ENCODE assay signal across 1 cellular context in the genomic region with DNA sequence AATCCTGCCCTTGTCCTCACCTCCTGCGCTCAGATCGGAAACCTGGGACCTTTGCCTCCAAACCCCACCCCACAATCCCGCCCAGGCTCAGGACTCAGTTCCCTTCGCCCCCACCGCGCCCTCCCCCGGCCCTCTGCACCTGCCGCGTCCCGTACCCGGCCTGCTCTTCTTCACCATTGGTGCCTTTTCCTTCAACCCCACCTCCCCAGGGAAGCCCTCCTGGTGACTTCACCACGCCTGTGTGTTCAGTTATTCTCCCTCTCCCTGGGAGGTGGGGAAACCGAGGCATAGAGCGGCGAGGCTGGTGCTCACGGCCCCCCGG.
TF ChIP-seq lines count a peak whose summit lies in the region.

No MANE protein-coding gene starts in this region.

TF ChIP-seq in GM23338, 12 proteins besides CTCF, POLR2A, EP300 and RAD21 (continued from another document):
- TF ChIP-seq, protein P1, sequence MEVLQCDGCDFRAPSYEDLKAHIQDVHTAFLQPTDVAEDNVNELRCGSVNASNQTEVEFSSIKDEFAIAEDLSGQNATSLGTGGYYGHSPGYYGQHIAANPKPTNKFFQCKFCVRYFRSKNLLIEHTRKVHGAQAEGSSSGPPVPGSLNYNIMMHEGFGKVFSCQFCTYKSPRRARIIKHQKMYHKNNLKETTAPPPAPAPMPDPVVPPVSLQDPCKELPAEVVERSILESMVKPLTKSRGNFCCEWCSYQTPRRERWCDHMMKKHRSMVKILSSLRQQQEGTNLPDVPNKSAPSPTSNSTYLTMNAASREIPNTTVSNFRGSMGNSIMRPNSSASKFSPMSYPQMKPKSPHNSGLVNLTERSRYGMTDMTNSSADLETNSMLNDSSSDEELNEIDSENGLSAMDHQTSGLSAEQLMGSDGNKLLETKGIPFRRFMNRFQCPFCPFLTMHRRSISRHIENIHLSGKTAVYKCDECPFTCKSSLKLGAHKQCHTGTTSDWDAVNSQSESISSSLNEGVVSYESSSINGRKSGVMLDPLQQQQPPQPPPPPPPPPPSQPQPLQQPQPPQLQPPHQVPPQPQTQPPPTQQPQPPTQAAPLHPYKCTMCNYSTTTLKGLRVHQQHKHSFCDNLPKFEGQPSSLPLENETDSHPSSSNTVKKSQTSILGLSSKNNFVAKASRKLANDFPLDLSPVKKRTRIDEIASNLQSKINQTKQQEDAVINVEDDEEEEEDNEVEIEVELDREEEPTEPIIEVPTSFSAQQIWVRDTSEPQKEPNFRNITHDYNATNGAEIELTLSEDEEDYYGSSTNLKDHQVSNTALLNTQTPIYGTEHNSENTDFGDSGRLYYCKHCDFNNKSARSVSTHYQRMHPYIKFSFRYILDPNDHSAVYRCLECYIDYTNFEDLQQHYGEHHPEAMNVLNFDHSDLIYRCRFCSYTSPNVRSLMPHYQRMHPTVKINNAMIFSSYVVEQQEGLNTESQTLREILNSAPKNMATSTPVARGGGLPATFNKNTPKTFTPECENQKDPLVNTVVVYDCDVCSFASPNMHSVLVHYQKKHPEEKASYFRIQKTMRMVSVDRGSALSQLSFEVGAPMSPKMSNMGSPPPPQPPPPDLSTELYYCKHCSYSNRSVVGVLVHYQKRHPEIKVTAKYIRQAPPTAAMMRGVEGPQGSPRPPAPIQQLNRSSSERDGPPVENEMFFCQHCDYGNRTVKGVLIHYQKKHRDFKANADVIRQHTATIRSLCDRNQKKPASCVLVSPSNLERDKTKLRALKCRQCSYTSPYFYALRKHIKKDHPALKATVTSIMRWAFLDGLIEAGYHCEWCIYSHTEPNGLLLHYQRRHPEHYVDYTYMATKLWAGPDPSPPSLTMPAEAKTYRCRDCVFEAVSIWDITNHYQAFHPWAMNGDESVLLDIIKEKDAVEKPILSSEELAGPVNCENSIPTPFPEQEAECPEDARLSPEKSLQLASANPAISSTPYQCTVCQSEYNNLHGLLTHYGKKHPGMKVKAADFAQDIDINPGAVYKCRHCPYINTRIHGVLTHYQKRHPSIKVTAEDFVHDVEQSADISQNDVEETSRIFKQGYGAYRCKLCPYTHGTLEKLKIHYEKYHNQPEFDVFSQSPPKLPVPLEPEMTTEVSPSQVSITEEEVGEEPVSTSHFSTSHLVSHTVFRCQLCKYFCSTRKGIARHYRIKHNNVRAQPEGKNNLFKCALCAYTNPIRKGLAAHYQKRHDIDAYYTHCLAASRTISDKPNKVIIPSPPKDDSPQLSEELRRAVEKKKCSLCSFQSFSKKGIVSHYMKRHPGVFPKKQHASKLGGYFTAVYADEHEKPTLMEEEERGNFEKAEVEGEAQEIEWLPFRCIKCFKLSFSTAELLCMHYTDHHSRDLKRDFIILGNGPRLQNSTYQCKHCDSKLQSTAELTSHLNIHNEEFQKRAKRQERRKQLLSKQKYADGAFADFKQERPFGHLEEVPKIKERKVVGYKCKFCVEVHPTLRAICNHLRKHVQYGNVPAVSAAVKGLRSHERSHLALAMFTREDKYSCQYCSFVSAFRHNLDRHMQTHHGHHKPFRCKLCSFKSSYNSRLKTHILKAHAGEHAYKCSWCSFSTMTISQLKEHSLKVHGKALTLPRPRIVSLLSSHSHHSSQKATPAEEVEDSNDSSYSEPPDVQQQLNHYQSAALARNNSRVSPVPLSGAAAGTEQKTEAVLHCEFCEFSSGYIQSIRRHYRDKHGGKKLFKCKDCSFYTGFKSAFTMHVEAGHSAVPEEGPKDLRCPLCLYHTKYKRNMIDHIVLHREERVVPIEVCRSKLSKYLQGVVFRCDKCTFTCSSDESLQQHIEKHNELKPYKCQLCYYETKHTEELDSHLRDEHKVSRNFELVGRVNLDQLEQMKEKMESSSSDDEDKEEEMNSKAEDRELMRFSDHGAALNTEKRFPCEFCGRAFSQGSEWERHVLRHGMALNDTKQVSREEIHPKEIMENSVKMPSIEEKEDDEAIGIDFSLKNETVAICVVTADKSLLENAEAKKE (CRISPR knock-in tag; IDR thresholded peaks at IDR 0.05) = no peak
- TF ChIP-seq EZH2phosphoT487 (IDR thresholded peaks at IDR 0.05; ENCODE audit: unreplicated experiment) (no peak), STAT1 (IDR thresholded peaks at IDR 0.05; ENCODE audit: unreplicated experiment) (no peak), POLR2AphosphoS5 (IDR thresholded peaks at IDR 0.05; ENCODE audit: low read depth) (no peak)
